ENCODE assay signal across 1 cellular context in the genomic region with DNA sequence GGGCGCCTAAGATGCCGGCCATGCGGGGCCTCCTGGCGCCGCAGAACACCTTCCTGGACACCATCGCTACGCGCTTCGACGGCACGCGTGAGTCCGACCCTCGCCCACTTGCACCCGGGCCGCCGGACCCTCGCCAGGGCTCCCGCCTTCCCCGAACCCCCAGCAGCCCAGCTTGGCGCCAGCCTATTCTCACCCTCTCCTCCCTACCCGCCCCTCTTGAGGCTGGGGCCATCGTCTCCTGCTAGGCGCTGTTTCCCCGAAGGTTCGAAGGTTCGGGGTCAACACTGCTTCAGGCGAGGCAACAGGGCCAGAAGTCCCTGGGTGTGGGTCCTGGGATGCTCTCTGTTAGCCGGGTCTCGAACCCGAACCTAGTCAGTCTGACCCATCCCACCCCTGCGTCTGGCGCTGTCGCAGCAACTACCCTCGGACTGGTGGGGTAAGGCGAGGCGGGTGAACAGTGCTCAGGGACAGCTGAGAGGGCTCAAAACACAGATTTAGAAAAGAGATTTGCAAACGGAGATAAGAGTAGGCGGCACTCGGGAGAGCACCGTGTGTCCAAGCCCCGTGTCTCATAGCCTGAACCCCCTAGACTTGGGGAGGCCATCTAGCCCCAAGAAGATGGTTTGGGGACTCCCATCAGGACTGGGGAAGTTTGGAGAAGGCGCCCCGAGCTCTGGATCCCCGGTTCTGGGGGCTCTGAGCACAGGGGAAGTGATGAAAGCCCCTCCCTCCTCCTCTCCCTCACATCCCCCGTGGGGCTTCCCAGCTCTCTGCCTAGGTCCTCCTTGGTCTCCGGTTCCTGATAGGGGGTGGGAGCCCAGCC.
TF ChIP-seq lines count a peak whose summit lies in the region.

No MANE protein-coding gene starts in this region.

TF ChIP-seq in K562, 482 proteins besides CTCF, POLR2A, EP300 and RAD21:
- TF ChIP-seq, protein P1, sequence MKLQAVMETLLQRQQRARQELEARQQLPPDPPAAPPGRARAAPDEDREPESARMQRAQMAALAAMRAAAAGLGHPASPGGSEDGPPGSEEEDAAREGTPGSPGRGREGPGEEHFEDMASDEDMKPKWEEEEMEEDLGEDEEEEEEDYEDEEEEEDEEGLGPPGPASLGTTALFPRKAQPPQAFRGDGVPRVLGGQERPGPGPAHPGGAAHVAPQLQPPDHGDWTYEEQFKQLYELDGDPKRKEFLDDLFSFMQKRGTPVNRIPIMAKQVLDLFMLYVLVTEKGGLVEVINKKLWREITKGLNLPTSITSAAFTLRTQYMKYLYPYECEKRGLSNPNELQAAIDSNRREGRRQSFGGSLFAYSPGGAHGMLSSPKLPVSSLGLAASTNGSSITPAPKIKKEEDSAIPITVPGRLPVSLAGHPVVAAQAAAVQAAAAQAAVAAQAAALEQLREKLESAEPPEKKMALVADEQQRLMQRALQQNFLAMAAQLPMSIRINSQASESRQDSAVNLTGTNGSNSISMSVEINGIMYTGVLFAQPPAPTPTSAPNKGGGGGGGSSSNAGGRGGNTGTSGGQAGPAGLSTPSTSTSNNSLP (IDR thresholded peaks at IDR 0.05; ENCODE audit: borderline replicate concordance, low read depth, low read length), result no peak
- TF ChIP-seq PHF20 (IDR thresholded peaks at IDR 0.05; ENCODE audit: partially characterized antibody) (no peak), GATA2 (CRISPR knock-in tag; IDR thresholded peaks at IDR 0.05) (0 out of 2 replicates have a peak, but pooled peaks have one; percentile 32), EZH2 (IDR thresholded peaks at IDR 0.05; ENCODE audit: borderline replicate concordance, low read depth, low read length) (peak; percentile 79; the same call in 1 of the 2 replicates)
